In genomic region chr20:49610701-49611538, GRCh38 we compare ENCODE assay signal across 7 cellular contexts. TPM values are rescaled to one million over a fixed set of nuclear protein-coding genes. Genes with fewer than 3 reads are reported as not detected.
DNase-seq lines count a peak whose midpoint lies in the region; ATAC-seq and TF ChIP-seq lines count a peak whose summit lies in the region.

No MANE protein-coding gene starts in this region.

- no peaks in the 10 kb centered on the region for H3K27me3 ChIP-seq in ectodermal cell (ENCODE audit: control insufficient read depth, insufficient read depth, low read length, poor library complexity, severe bottlenecking)

- DNase-seq in NCI-H774 (lab: John Stamatoyannopoulos, UW) (peak; percentile 56), mesenteric fat pad (ENCODE audit: low spot score) (peak; percentile 94)
- DNase-seq in activated CD4-positive, alpha-beta T cell treated with anti-CD3 and anti-CD28 coated beads, Interleukin-2, amount 50 U/mL, for 4 hours = peak; percentile 60 to 61
- peak; percentile 44 to 55 for DNase-seq in stimulated activated CD8-positive, alpha-beta memory T cell treated with anti-CD3 and anti-CD28 coated beads, Interleukin-2, amount 100 ng/mL, for 1 hour (ENCODE audit: low read depth in 2 of 2)

- 13 to 14% methylated on average over 48 of the region's 48 CpGs for WGBS in ectodermal cell, 2 experiments

- peak; percentile 97 for TF ChIP-seq CTCF in GM12873 (IDR thresholded peaks at IDR 0.05; ENCODE audit: insufficient read depth, low read depth, low read length, missing control alignments)

- peaks cover 3% of the 10 kb centered on the region for H3K4me1 ChIP-seq in ectodermal cell (ENCODE audit: control insufficient read depth, insufficient read depth, low read length)

- H3K27ac ChIP-seq in ectodermal cell (ENCODE audit: insufficient read depth, low read depth, low read length, poor library complexity, severe bottlenecking) = no peak overlapping the region

- H3K9me3 ChIP-seq in ectodermal cell (ENCODE audit: control insufficient read depth, low read length) = no peaks in the 10 kb centered on the region

- peak overlapping the region; percentile 11 for H3K4me3 ChIP-seq in ectodermal cell (ENCODE audit: insufficient read depth, low read depth, low read length)

- no peaks in the 10 kb centered on the region for H3K36me3 ChIP-seq in ectodermal cell (ENCODE audit: control insufficient read depth, insufficient read depth, low read length)

- peak; percentile 55 for ATAC-seq in HG03097 (IDR thresholded peaks at IDR 0.05; ENCODE audit: low FRiP score, unreplicated experiment)

RNA-seq across cellular contexts. Expression of gene PTGIS, which starts 43.0 kb away (rescaled TPM):
- 47.6 TPM for polyA plus RNA-seq in ectodermal cell (2013, experiment 1 of 4)
- 50.8 TPM for polyA plus RNA-seq in ectodermal cell (2013, experiment 2 of 4)
- polyA plus RNA-seq in ectodermal cell (2013, experiment 3 of 4) = 27.5 TPM
- polyA plus RNA-seq in ectodermal cell (2013, experiment 4 of 4) = 29.8 TPM
- total RNA-seq in mesenteric fat pad = 124 TPM
